12 cellular contexts compared by ENCODE assay signal in genomic region chr5:50653946-50654345, GRCh38. TPM values are rescaled to one million over a fixed set of nuclear protein-coding genes. Genes with fewer than 3 reads are reported as not detected.
A peak's percentile ranks its signal among the peaks of the same experiment; 100 is the strongest.
DNase-seq lines count a peak whose midpoint lies in the region; ATAC-seq and TF ChIP-seq lines count a peak whose summit lies in the region.
"Had no signal": no experiment of that assay in that cellular context is flagged by ENCODE, and none has a peak within 500 bp of the region (broad histone marks: within the 10 kb centered on the region; RNA-seq: fewer than 3 reads in every experiment).

No MANE protein-coding gene starts in this region.

- POLR2A ChIA-PET in CD4-positive, alpha-beta memory T cell (lab: Charles Lee; ENCODE audit: partially characterized antibody): no interaction called here

- no peak overlapping the region for H3K9ac ChIP-seq in OCI-LY1 (ENCODE audit: low read length)

- no peaks in the 10 kb centered on the region for H3K27me3 ChIP-seq in DOHH2 (ENCODE audit: control insufficient read depth, low read length)
- no peaks in the 10 kb centered on the region for H3K27me3 ChIP-seq in OCI-LY1 (ENCODE audit: insufficient read depth, low read length)
- no peaks in the 10 kb centered on the region for H3K27me3 ChIP-seq in CD4-positive, alpha-beta memory T cell (ENCODE audit: insufficient read depth, low read length)
- H3K27me3 ChIP-seq: cardiac muscle cell, pancreas had no signal

- no peaks in the 10 kb centered on the region for H3K27me3 Mint-ChIP-seq in CD4-positive, alpha-beta memory T cell

- H3K36me3 ChIP-seq in DOHH2 (ENCODE audit: control insufficient read depth, low read length) (peaks cover 5% of the 10 kb centered on the region), OCI-LY1 (ENCODE audit: insufficient read depth, low read length) (no peaks in the 10 kb centered on the region)
- H3K36me3 ChIP-seq in CD4-positive, alpha-beta memory T cell (ENCODE audit: insufficient read depth, low read length): no peaks in the 10 kb centered on the region
- H3K36me3 ChIP-seq: cardiac muscle cell, pancreas had no signal

- DNase-seq in CD4-positive, alpha-beta memory T cell: no peak
- DNase-seq in stimulated activated naive CD4-positive, alpha-beta T cell treated with Interleukin-2 at 50 U/mL for 16 hours (lab: John Stamatoyannopoulos, UW): no peak
- DNase-seq in effector CD8-positive, alpha-beta T cell (lab: John Stamatoyannopoulos, UW): no peak
- DNase-seq in NK-92 treated with Interleukin-12 subunit alpha and Interleukin-12 subunit beta, amount 100 ng/mL, for 24 hours (lab: John Stamatoyannopoulos, UW): no peak
- DNase-seq: activated CD8-positive, alpha-beta T cell treated with anti-CD3 and anti-CD28 coated beads, Interleukin-2, amount 10 ng/mL, durations not matched to agents 7 days and 5 days; NCI-H446 had no signal

- H3K9me3 ChIP-seq in DOHH2 (ENCODE audit: control insufficient read depth, insufficient read depth, low read length) (peaks cover 6% of the 10 kb centered on the region), OCI-LY1 (ENCODE audit: low read length) (no peaks in the 10 kb centered on the region)
- H3K9me3 ChIP-seq in CD4-positive, alpha-beta memory T cell (ENCODE audit: control insufficient read depth in 1 of 2, low read length in 2 of 2): no peaks in the 10 kb centered on the region
- H3K9me3 ChIP-seq: pancreas had no signal

- H3K4me1 ChIP-seq in DOHH2 (ENCODE audit: control insufficient read depth, low read length): peaks cover 28% of the 10 kb centered on the region
- H3K4me1 ChIP-seq in OCI-LY1 (ENCODE audit: insufficient read depth, low read length, severe bottlenecking): peaks cover 28% of the 10 kb centered on the region
- H3K4me1 ChIP-seq in CD4-positive, alpha-beta memory T cell (ENCODE audit: insufficient read depth, low read length): no peaks in the 10 kb centered on the region

- H3K27ac Mint-ChIP-seq in CD4-positive, alpha-beta memory T cell: no peak overlapping the region
- H3K27ac Mint-ChIP-seq: activated CD8-positive, alpha-beta T cell treated with anti-CD3 and anti-CD28 coated beads, Interleukin-2, amount 10 ng/mL, durations not matched to agents 7 days and 5 days had no signal

- H3F3A ChIP-seq in DOHH2 (ENCODE audit: control insufficient read depth, insufficient read depth) (0 out of 2 replicates have a peak, but pooled peaks cover 4% of the 10 kb centered on the region), OCI-LY1 (ENCODE audit: insufficient read depth, low read length) (no peaks in the 10 kb centered on the region)

- H3K79me2 ChIP-seq in DOHH2 (ENCODE audit: control insufficient read depth, low read length) (no peaks in the 10 kb centered on the region), OCI-LY1 (ENCODE audit: insufficient read depth, low read length) (no peaks in the 10 kb centered on the region)

- TF ChIP-seq CTCF in DOHH2 (IDR thresholded peaks at IDR 0.05; ENCODE audit: low read depth, low read length, poor library complexity, severe bottlenecking) (no peak), OCI-LY1 (IDR thresholded peaks at IDR 0.05; ENCODE audit: low read length) (no peak)

- no peaks in the 10 kb centered on the region for H3K9me3 Mint-ChIP-seq in CD4-positive, alpha-beta memory T cell

- H3K27ac ChIP-seq in DOHH2 (ENCODE audit: low read depth, low read length) (peak overlapping the region; percentile 12; the same call in 1 of the 2 replicates), OCI-LY1 (ENCODE audit: low read depth, low read length, poor library complexity, severe bottlenecking) (peak overlapping the region; percentile 36)
- H3K27ac ChIP-seq in CD4-positive, alpha-beta memory T cell (ENCODE audit: low read depth, low read length): no peak overlapping the region
- H3K27ac ChIP-seq: cardiac muscle cell, pancreas had no signal

- H3K4me3 ChIP-seq in DOHH2 (ENCODE audit: low read length) (peak overlapping the region; percentile 28), OCI-LY1 (ENCODE audit: low read depth, low read length, poor library complexity, severe bottlenecking) (no peak overlapping the region)
- H3K4me3 ChIP-seq in CD4-positive, alpha-beta memory T cell (ENCODE audit: low read length in 2 of 2): no peak overlapping the region
- H3K4me3 ChIP-seq: cardiac muscle cell, pancreas had no signal

- intact Hi-C loops in CD4-positive, alpha-beta memory T cell (cut with micrococcal nuclease): no loop called here

- no peaks in the 10 kb centered on the region for H4K20me1 ChIP-seq in DOHH2 (ENCODE audit: control insufficient read depth, insufficient read depth, low read depth, low read length)
- H4K20me1 ChIP-seq in OCI-LY1 (ENCODE audit: insufficient read depth, low read length): no peaks in the 10 kb centered on the region

- H3K4me2 ChIP-seq in DOHH2 (ENCODE audit: low read length): peak overlapping the region; percentile 45
- peak overlapping the region; percentile 29; the same call in 1 of the 2 replicates for H3K4me2 ChIP-seq in OCI-LY1 (ENCODE audit: low read length)

- CTCF ChIA-PET in CD4-positive, alpha-beta memory T cell (lab: Charles Lee; ENCODE audit: partially characterized antibody): no interaction called here

- H3K9me2 ChIP-seq in DOHH2 (replicated peaks; ENCODE audit: control insufficient read depth, low read length) (no peaks in the 10 kb centered on the region), OCI-LY1 (ENCODE audit: low read depth, low read length) (no peaks in the 10 kb centered on the region)

- H3K4me1 Mint-ChIP-seq in CD4-positive, alpha-beta memory T cell: peaks cover 6 to 16% (median 7%) of the 10 kb centered on the region in 4 donors

- H3K4me3 Mint-ChIP-seq in CD4-positive, alpha-beta memory T cell: no peak overlapping the region
- H3K4me3 Mint-ChIP-seq: activated CD8-positive, alpha-beta T cell treated with anti-CD3 and anti-CD28 coated beads, Interleukin-2, amount 10 ng/mL, durations not matched to agents 7 days and 5 days had no signal

- ATAC-seq in GM19463 (IDR thresholded peaks at IDR 0.05; ENCODE audit: unreplicated experiment) (peak; percentile 97), HG03066 (IDR thresholded peaks at IDR 0.05; ENCODE audit: low read depth, unreplicated experiment) (peak; percentile 98)
- ATAC-seq: activated CD8-positive, alpha-beta T cell treated with anti-CD3 and anti-CD28 coated beads, Interleukin-2, amount 10 ng/mL, durations not matched to agents 7 days and 5 days; pancreas had no signal

- H3K36me3 Mint-ChIP-seq in CD4-positive, alpha-beta memory T cell: no peaks in the 10 kb centered on the region

- H2AFZ ChIP-seq in OCI-LY1 (ENCODE audit: low read length): no peak overlapping the region; the same call in 1 of the 2 replicates

RNA-seq across cellular contexts. Expression of gene PARP8, which starts 12.5 kb away (rescaled TPM):
- 100 to 1,000 TPM; 177 to 184 TPM for total RNA-seq in CD4-positive, alpha-beta memory T cell
- 10 to 100 TPM; 89.5 to 94.6 TPM for polyA plus RNA-seq in CD4-positive, alpha-beta memory T cell
